In genomic region chr14:85764809-85765208, GRCh38 we compare ENCODE assay signal across 26 cellular contexts.
A peak's percentile ranks its signal among the peaks of the same experiment; 100 is the strongest.
DNase-seq lines count a peak whose midpoint lies in the region; ATAC-seq and TF ChIP-seq lines count a peak whose summit lies in the region.
"Had no signal": no experiment of that assay in that cellular context is flagged by ENCODE, and none has a peak within 500 bp of the region (broad histone marks: within the 10 kb centered on the region; RNA-seq: fewer than 3 reads in every experiment).

No MANE protein-coding gene starts in this region.

- H2AFZ ChIP-seq in GM23338 (0 out of 2 replicates have a peak overlapping the region, but pooled peaks have one; percentile 23), fibroblast of lung (ENCODE audit: low read length) (no peak overlapping the region), osteoblast (ENCODE audit: low read length) (no peak overlapping the region)

- peaks cover 4% of the 10 kb centered on the region for H3K27me3 Mint-ChIP-seq in GM23338 (ENCODE audit: insufficient read depth, low read depth, poor library complexity)
- H3K27me3 Mint-ChIP-seq: CD4-positive, alpha-beta memory T cell had no signal

- H3K27me3 ChIP-seq in GM23338 (ENCODE audit: insufficient read depth) (no peaks in the 10 kb centered on the region), SJCRH30 (no peaks in the 10 kb centered on the region), fibroblast of lung (ENCODE audit: control insufficient read depth, insufficient read depth, low read length) (no peaks in the 10 kb centered on the region), osteoblast (ENCODE audit: insufficient read depth, low read length) (no peaks in the 10 kb centered on the region), breast epithelium (no peaks in the 10 kb centered on the region)
- H3K27me3 ChIP-seq: ascending aorta, neutrophil had no signal

- H3K9ac ChIP-seq in fibroblast of lung (ENCODE audit: insufficient read depth, low read length), result no peak overlapping the region

- no peak for TF ChIP-seq POLR2A in breast epithelium (IDR thresholded peaks at IDR 0.05)

- H3K4me1 ChIP-seq in GM23338 (ENCODE audit: insufficient read depth) (no peaks in the 10 kb centered on the region), SJCRH30 (no peaks in the 10 kb centered on the region), fibroblast of lung (ENCODE audit: control insufficient read depth, extremely low read depth, insufficient read depth, low read length) (no peaks in the 10 kb centered on the region), osteoblast (ENCODE audit: insufficient read depth, low read length) (no peaks in the 10 kb centered on the region), breast epithelium (no peaks in the 10 kb centered on the region)
- H3K4me1 ChIP-seq: A549, ascending aorta had no signal

- no peak for DNase-seq in GM23338 (ENCODE audit: low spot score)
- DNase-seq in SJCRH30, result peak; percentile 30 to 66
- DNase-seq in fibroblast of lung (ENCODE audit: low read depth in 2 of 2), result peak; percentile 22 to 31
- DNase-seq in osteoblast (ENCODE audit: insufficient read length, low spot score, missing footprints), result peak; percentile 45
- DNase-seq in GDM1 (lab: John Stamatoyannopoulos, UW), result no peak
- DNase-seq in pons (ENCODE audit: low spot score), result no peak
- no peak for DNase-seq in NCI-H510A (lab: John Stamatoyannopoulos, UW)
- no peak for DNase-seq in breast epithelium (ENCODE audit: low spot score in 2 of 2)
- DNase-seq: activated CD4-positive, alpha-beta T cell treated with anti-CD3 and anti-CD28 coated beads for 1 hour; activated CD8-positive, alpha-beta T cell treated with anti-CD3 and anti-CD28 coated beads, Interleukin-2, amount 10 ng/mL, durations not matched to agents 7 days and 5 days; CD4-positive, alpha-beta memory T cell; cerebellar nuclear complex; DMS 273 treated with DMSO at 0.1 percent for 48 hours; foreskin melanocyte; H9; left cardiac atrium; mammary epithelial cell; NCI-H1092; NCI-H1694 treated with DMSO at 0.1 percent for 48 hours; NCI-H2171 treated with DMSO at 0.1 percent for 48 hours had no signal

- H3K4me2 ChIP-seq in GM23338, result no peak overlapping the region
- no peak overlapping the region for H3K4me2 ChIP-seq in fibroblast of lung (ENCODE audit: extremely low read depth, insufficient read depth, low read length)
- H3K4me2 ChIP-seq in osteoblast (ENCODE audit: insufficient read depth, low read length), result no peak overlapping the region
- H3K4me2 ChIP-seq: A549 had no signal

- H3K4me1 Mint-ChIP-seq in GM23338, result peaks cover 7% of the 10 kb centered on the region; the same call in 2 of the 3 replicates
- H3K4me1 Mint-ChIP-seq: CD4-positive, alpha-beta memory T cell had no signal

- ATAC-seq in GM23338, result no peak
- ATAC-seq: A549; activated CD8-positive, alpha-beta T cell treated with anti-CD3 and anti-CD28 coated beads, Interleukin-2, amount 10 ng/mL, durations not matched to agents 7 days and 5 days; activated naive CD4-positive, alpha-beta T cell treated with anti-CD3 and anti-CD28 coated beads, Interleukin-2, amount 50 U/mL, for 72 hours; left cardiac atrium had no signal

- no peak for TF ChIP-seq CTCF in GM23338 (conservative IDR thresholded peaks at IDR 0.05; ENCODE audit: low read depth in 2 of 2)
- TF ChIP-seq CTCF in fibroblast of lung (conservative IDR thresholded peaks at IDR 0.05 in 1 of 2, IDR thresholded peaks at IDR 0.05 in 1 of 2; ENCODE audit: low read depth in 1 of 2, low read length in 2 of 2), result no peak
- no peak for TF ChIP-seq CTCF in osteoblast (IDR thresholded peaks at IDR 0.05; ENCODE audit: extremely low read depth, low read depth, low read length)
- TF ChIP-seq CTCF in breast epithelium (IDR thresholded peaks at IDR 0.05), result no peak

- no peaks in the 10 kb centered on the region for H3F3A ChIP-seq in GM23338 (replicated peaks; ENCODE audit: low read depth)

- intact Hi-C loops in breast epithelium (cut with DNase I; ENCODE audit: low total_unique reads), result no loop called here

- no peaks in the 10 kb centered on the region for H3K79me2 ChIP-seq in GM23338 (replicated peaks; ENCODE audit: insufficient read depth)
- H3K79me2 ChIP-seq in fibroblast of lung (ENCODE audit: control insufficient read depth, insufficient read depth, low read length), result no peaks in the 10 kb centered on the region
- no peaks in the 10 kb centered on the region for H3K79me2 ChIP-seq in osteoblast (ENCODE audit: insufficient read depth, low read length)

- H3K4me3 ChIP-seq in GM23338, result no peak overlapping the region
- H3K4me3 ChIP-seq in SJCRH30, result no peak overlapping the region
- H3K4me3 ChIP-seq in fibroblast of lung (replicated peaks in 1 of 4; ENCODE audit: control extremely low read depth in 1 of 4, insufficient read depth in 1 of 4, low read depth in 3 of 4, low read length in 4 of 4), result no peak overlapping the region
- H3K4me3 ChIP-seq in osteoblast (ENCODE audit: insufficient read depth, low read length), result no peak overlapping the region
- H3K4me3 ChIP-seq in breast epithelium, result no peak overlapping the region
- H3K4me3 ChIP-seq: A549, ascending aorta, skin epidermis had no signal

- H4K20me1 ChIP-seq in GM23338 (replicated peaks; ENCODE audit: insufficient read depth) (no peaks in the 10 kb centered on the region), fibroblast of lung (ENCODE audit: control insufficient read depth, extremely low read depth, insufficient read depth, low read length) (no peaks in the 10 kb centered on the region), osteoblast (ENCODE audit: insufficient read depth, low read length) (no peaks in the 10 kb centered on the region)

- no peaks in the 10 kb centered on the region for H3K9me2 ChIP-seq in GM23338 (ENCODE audit: insufficient read depth)

- H3K27ac Mint-ChIP-seq in GM23338, result no peak overlapping the region
- H3K27ac Mint-ChIP-seq: activated CD8-positive, alpha-beta T cell treated with anti-CD3 and anti-CD28 coated beads, Interleukin-2, amount 10 ng/mL, durations not matched to agents 7 days and 5 days; activated naive CD4-positive, alpha-beta T cell treated with anti-CD3 and anti-CD28 coated beads, Interleukin-2, amount 50 U/mL, for 72 hours; CD4-positive, alpha-beta memory T cell; H9; stimulated activated naive CD8-positive, alpha-beta T cell treated with anti-CD3 and anti-CD28 coated beads, Interleukin-15, Interleukin-2, amounts not matched to agents 100 ng/mL and 50 ng/mL, for 24 hours had no signal

- H3K36me3 ChIP-seq in GM23338 (ENCODE audit: insufficient read depth) (no peaks in the 10 kb centered on the region), SJCRH30 (no peaks in the 10 kb centered on the region), fibroblast of lung (ENCODE audit: control insufficient read depth, insufficient read depth, low read length) (no peaks in the 10 kb centered on the region), osteoblast (ENCODE audit: insufficient read depth, low read length) (no peaks in the 10 kb centered on the region), breast epithelium (no peaks in the 10 kb centered on the region)
- H3K36me3 ChIP-seq: ascending aorta, neutrophil had no signal

- H3K9me3 ChIP-seq in SJCRH30 (replicated peaks) (no peaks in the 10 kb centered on the region), fibroblast of lung (ENCODE audit: control insufficient read depth, insufficient read depth, low read depth, low read length) (no peaks in the 10 kb centered on the region), osteoblast (ENCODE audit: low read depth, low read length) (no peaks in the 10 kb centered on the region), breast epithelium (no peaks in the 10 kb centered on the region)
- H3K9me3 ChIP-seq: A549, ascending aorta, neutrophil had no signal

- no peak overlapping the region for H3K4me3 Mint-ChIP-seq in GM23338
- H3K4me3 Mint-ChIP-seq: activated CD8-positive, alpha-beta T cell treated with anti-CD3 and anti-CD28 coated beads, Interleukin-2, amount 10 ng/mL, durations not matched to agents 7 days and 5 days; CD4-positive, alpha-beta memory T cell; H9; stimulated activated naive CD8-positive, alpha-beta T cell treated with anti-CD3 and anti-CD28 coated beads, Interleukin-15, Interleukin-2, amounts not matched to agents 100 ng/mL and 50 ng/mL, for 24 hours had no signal

- H3K27ac ChIP-seq in GM23338 (ENCODE audit: low read depth), result no peak overlapping the region
- no peak overlapping the region for H3K27ac ChIP-seq in SJCRH30
- no peak overlapping the region for H3K27ac ChIP-seq in fibroblast of lung (ENCODE audit: insufficient read depth, low read length)
- no peak overlapping the region for H3K27ac ChIP-seq in osteoblast (ENCODE audit: low read depth, low read length)
- no peak overlapping the region for H3K27ac ChIP-seq in breast epithelium
- H3K27ac ChIP-seq: A549, ascending aorta, neutrophil had no signal

- no peaks in the 10 kb centered on the region for H3K9me3 Mint-ChIP-seq in GM23338
- H3K9me3 Mint-ChIP-seq: H9 had no signal

- H3K36me3 Mint-ChIP-seq in GM23338 (ENCODE audit: low read depth), result no peaks in the 10 kb centered on the region
- H3K36me3 Mint-ChIP-seq: activated naive CD4-positive, alpha-beta T cell treated with anti-CD3 and anti-CD28 coated beads, Interleukin-2, amount 50 U/mL, for 72 hours; CD4-positive, alpha-beta memory T cell had no signal

Comparison
In these comparisons a context has a peak if more than half of its experiments do, and no peak if none do; other contexts are left out.
1. DNase-seq: peak in SJCRH30 (2 of 2), fibroblast of lung (2 of 2) and osteoblast (single experiment); none in GM23338 (single experiment), GDM1 (single experiment), pons (single experiment), NCI-H510A (single experiment) and breast epithelium (0 of 2).